In the genomic region with DNA sequence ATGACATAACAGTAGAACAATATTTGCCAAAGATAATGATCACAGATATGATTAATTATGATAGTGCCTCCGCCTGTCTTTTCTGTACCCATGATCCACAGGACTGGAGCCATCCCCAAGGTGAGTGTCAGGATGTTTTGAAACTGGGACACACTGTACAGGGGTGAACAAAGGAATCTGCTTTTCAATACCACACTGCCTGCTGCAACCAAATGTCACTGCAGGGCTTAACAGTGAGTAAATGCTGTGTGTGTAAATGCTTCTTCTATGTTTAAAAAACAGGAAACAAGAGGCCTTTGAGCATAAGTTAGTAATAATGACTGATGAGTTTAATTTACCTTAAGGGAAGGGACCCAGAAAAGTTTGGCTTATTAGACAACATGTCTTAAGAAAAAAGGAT, we compare ENCODE assay signal across 1 cellular context.
TF ChIP-seq lines count a peak whose summit lies in the region.

No MANE protein-coding gene starts in this region.

TF ChIP-seq in GM12878, 131 proteins besides CTCF, POLR2A, EP300 and RAD21 (continued from another document):
- TF ChIP-seq, protein P1, sequence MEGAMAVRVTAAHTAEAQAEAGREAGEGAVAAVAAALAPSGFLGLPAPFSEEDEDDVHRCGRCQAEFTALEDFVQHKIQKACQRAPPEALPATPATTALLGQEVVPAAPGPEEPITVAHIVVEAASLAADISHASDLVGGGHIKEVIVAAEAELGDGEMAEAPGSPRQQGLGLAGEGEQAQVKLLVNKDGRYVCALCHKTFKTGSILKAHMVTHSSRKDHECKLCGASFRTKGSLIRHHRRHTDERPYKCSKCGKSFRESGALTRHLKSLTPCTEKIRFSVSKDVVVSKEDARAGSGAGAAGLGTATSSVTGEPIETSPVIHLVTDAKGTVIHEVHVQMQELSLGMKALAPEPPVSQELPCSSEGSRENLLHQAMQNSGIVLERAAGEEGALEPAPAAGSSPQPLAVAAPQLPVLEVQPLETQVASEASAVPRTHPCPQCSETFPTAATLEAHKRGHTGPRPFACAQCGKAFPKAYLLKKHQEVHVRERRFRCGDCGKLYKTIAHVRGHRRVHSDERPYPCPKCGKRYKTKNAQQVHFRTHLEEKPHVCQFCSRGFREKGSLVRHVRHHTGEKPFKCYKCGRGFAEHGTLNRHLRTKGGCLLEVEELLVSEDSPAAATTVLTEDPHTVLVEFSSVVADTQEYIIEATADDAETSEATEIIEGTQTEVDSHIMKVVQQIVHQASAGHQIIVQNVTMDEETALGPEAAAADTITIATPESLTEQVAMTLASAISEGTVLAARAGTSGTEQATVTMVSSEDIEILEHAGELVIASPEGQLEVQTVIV (IDR thresholded peaks at IDR 0.05; ENCODE audit: borderline replicate concordance, partially characterized antibody), result no peak
- TF ChIP-seq MTA2 (IDR thresholded peaks at IDR 0.05; ENCODE audit: low read depth) (no peak), NFYA (IDR thresholded peaks at IDR 0.05; ENCODE audit: borderline replicate concordance, low read depth, low read length) (no peak), BRCA1 (IDR thresholded peaks at IDR 0.05; ENCODE audit: low read depth, low read length) (no peak), ETV6 (conservative IDR thresholded peaks at IDR 0.05 in 1 of 2, IDR thresholded peaks at IDR 0.05 in 1 of 2; ENCODE audit: borderline replicate concordance in 1 of 2, low read depth in 1 of 2) (no peak), POLR2AphosphoS5 (IDR thresholded peaks at IDR 0.05; ENCODE audit: low read length) (no peak)
- TF ChIP-seq, protein P2, sequence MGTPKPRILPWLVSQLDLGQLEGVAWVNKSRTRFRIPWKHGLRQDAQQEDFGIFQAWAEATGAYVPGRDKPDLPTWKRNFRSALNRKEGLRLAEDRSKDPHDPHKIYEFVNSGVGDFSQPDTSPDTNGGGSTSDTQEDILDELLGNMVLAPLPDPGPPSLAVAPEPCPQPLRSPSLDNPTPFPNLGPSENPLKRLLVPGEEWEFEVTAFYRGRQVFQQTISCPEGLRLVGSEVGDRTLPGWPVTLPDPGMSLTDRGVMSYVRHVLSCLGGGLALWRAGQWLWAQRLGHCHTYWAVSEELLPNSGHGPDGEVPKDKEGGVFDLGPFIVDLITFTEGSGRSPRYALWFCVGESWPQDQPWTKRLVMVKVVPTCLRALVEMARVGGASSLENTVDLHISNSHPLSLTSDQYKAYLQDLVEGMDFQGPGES (IDR thresholded peaks at IDR 0.05), result no peak
- TF ChIP-seq, protein P3, sequence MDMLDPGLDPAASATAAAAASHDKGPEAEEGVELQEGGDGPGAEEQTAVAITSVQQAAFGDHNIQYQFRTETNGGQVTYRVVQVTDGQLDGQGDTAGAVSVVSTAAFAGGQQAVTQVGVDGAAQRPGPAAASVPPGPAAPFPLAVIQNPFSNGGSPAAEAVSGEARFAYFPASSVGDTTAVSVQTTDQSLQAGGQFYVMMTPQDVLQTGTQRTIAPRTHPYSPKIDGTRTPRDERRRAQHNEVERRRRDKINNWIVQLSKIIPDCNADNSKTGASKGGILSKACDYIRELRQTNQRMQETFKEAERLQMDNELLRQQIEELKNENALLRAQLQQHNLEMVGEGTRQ (IDR thresholded peaks at IDR 0.05; ENCODE audit: borderline replicate concordance, low read depth, low read length), result no peak
